10 cellular contexts compared by ENCODE assay signal in genomic region chr10:78757542-78757941, GRCh38.
A peak's percentile ranks its signal among the peaks of the same experiment; 100 is the strongest.
DNase-seq lines count a peak whose midpoint lies in the region; ATAC-seq, FAIRE-seq and TF ChIP-seq lines count a peak whose summit lies in the region.
"Had no signal": no experiment of that assay in that cellular context is flagged by ENCODE, and none has a peak within 500 bp of the region (broad histone marks: within the 10 kb centered on the region; RNA-seq: fewer than 3 reads in every experiment).

No MANE protein-coding gene starts in this region.

- H4K20me1 ChIP-seq in GM23248 (ENCODE audit: insufficient read depth), result no peaks in the 10 kb centered on the region

- H3K9me3 ChIP-seq in GM23248 (ENCODE audit: low read depth) (no peaks in the 10 kb centered on the region), T-helper 17 cell (ENCODE audit: control insufficient read depth, low read length, poor library complexity, severe bottlenecking) (no peaks in the 10 kb centered on the region)

- peak overlapping the region; percentile 60 for H3K4me2 ChIP-seq in GM23248 (ENCODE audit: unreplicated experiment)

- H2AFZ ChIP-seq in GM23248, result peak overlapping the region; percentile 65

- H3K27ac ChIP-seq in GM23248 (peak overlapping the region; percentile 98), skin epidermis (peak overlapping the region in 18 of 21 experiments; percentile 1 to 74 (median 54))

- H3K27me3 ChIP-seq in GM23248 (replicated peaks; ENCODE audit: insufficient read depth), result no peaks in the 10 kb centered on the region

- in situ Hi-C loops in GM23248 (cut with MboI), result no loop called here

- H3K36me3 Mint-ChIP-seq in T-helper 17 cell (ENCODE audit: low read depth), result peaks cover 2% of the 10 kb centered on the region

- H3K4me3 ChIP-seq in GM23248 (peak overlapping the region; percentile 44; the same call in 1 of the 2 replicates), skin epidermis (no peak overlapping the region)

- no peak overlapping the region for H3K4me3 Mint-ChIP-seq in T-helper 17 cell
- H3K4me3 Mint-ChIP-seq: activated CD4-positive, alpha-beta memory T cell treated with anti-CD3 and anti-CD28 coated beads, Interleukin-2, amount 10 ng/mL, durations not matched to agents 7 days and 5 days had no signal

- H3K4me1 Mint-ChIP-seq in T-helper 17 cell, result peaks cover 7% of the 10 kb centered on the region

- peaks cover 23% of the 10 kb centered on the region for H3K4me1 ChIP-seq in GM23248 (ENCODE audit: insufficient read depth)

- 1 to 2% methylated on average over 12 of the region's 12 CpGs for WGBS in GM23248 (ENCODE audit: low coverage in 1 of 2, low lambda C conversion rate in 2 of 2, missing lambda C conversion rate in 2 of 2), 2 experiments

- peak overlapping the region; percentile 84 for H3K9ac ChIP-seq in GM23248

- DNase-seq in GM23248 (peak; percentile 96), T-helper 17 cell (no peak), Right ventricle myocardium superior (no peak), NCI-H1105 (lab: John Stamatoyannopoulos, UW) (no peak), HTR-8/SVneo (ENCODE audit: insufficient read length, low spot score) (no peak), erythroblast (lab: John Stamatoyannopoulos, UW) (no peak)
- DNase-seq in activated CD4-positive, CD25-positive, alpha-beta regulatory T cell treated with anti-CD3 and anti-CD28 coated beads, Interleukin-2, amount 50 U/mL, for 72 hours, result no peak
- DNase-seq: activated CD4-positive, alpha-beta memory T cell treated with anti-CD3 and anti-CD28 coated beads, Interleukin-2, amount 10 ng/mL, durations not matched to agents 7 days and 5 days; NCI-H1417 treated with DMSO at 0.1 percent for 48 hours had no signal

- no peak for FAIRE-seq in HTR-8/SVneo (lab: Jason Lieb, UNC)

- no peak for ATAC-seq in T-helper 17 cell
- ATAC-seq in Right ventricle myocardium superior (ENCODE audit: poor library complexity), result peak; percentile 4

- TF ChIP-seq POLR2A in erythroblast (IDR thresholded peaks at IDR 0.05; ENCODE audit: low read length), result no peak

- H3K27me3 Mint-ChIP-seq in T-helper 17 cell, result peaks cover 54% of the 10 kb centered on the region

- peaks cover 22% of the 10 kb centered on the region for H3F3A ChIP-seq in GM23248 (ENCODE audit: insufficient read depth)

- H3K79me2 ChIP-seq in GM23248 (ENCODE audit: insufficient read depth), result no peaks in the 10 kb centered on the region

- H3K27ac Mint-ChIP-seq in T-helper 17 cell, result peak overlapping the region; percentile 4
- H3K27ac Mint-ChIP-seq: activated CD4-positive, alpha-beta memory T cell treated with anti-CD3 and anti-CD28 coated beads, Interleukin-2, amount 10 ng/mL, durations not matched to agents 7 days and 5 days had no signal

- no peaks in the 10 kb centered on the region for H3K36me3 ChIP-seq in GM23248 (ENCODE audit: low read depth)

- H3K9me2 ChIP-seq in GM23248 (ENCODE audit: insufficient read depth), result no peaks in the 10 kb centered on the region

- intact Hi-C loops in Right ventricle myocardium superior (cut with DNase I), result no loop called here
